In the genomic region with DNA sequence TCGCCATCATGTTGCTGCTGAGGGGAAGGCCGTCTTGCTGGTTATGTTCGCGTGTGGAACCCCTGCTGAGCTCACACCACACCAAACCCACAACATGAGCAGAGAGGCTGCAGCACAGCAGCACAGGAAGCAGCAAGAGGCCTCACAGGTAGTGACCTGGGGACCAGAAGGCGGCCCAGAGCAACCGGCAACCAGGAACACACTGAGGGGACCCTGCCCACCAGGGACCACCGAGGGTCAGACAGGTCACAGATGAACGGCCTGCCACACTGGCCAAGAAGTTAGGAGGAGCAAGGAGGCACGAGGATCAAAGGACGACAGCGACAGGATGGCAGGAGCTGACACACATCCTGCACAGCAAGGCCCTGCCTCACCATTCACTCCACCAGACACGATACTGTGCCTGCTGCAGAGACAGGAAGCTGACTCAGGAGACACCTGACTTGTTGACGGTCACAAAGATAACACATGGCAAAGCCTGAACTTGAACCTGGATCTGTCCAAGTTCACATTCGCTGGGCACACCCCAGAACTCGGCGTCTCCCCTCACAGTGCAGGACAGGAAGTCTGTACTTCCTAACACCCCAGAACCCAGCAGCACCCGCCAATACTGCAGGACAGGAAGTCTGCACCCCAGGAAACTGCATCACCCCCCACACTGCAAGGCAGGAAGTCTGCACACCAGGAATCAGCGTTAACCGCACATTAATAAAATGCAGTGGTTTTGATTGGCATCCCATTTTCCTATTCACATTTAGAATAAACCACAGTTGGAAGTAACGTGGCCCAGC, we compare ENCODE assay signal across 8 cellular contexts.
DNase-seq lines count a peak whose midpoint lies in the region; ATAC-seq and TF ChIP-seq lines count a peak whose summit lies in the region.

No MANE protein-coding gene starts in this region.

- no peak overlapping the region for H3K4me3 ChIP-seq in left ventricle myocardium inferior

- peaks cover 91% of the 10 kb centered on the region for H3K4me1 ChIP-seq in left ventricle myocardium inferior

- DNase-seq in GM19240 (ENCODE audit: insufficient read length, low spot score) (peak; percentile 64), RPMI8226 (peak; percentile 20), left ventricle myocardium inferior (peak; percentile 42), DMS153 treated with DMSO at 0.1 percent for 48 hours (lab: John Stamatoyannopoulos, UW; ENCODE audit: unreplicated experiment) (no peak)
- peak; percentile 64 for DNase-seq in activated gamma-delta T cell treated with anti-CD3 and anti-CD28 coated beads, Interleukin-2, amount 50 U/mL, for 16 hours (ENCODE audit: low read depth)
- peak; percentile 50 to 73 (median 53) for DNase-seq in stimulated activated CD4-positive, alpha-beta T cell treated with anti-CD3 and anti-CD28 coated beads, TNF-alpha, amount 100 ng/mL, for 48 hours (ENCODE audit: low read depth in 3 of 3)

- no peak for TF ChIP-seq CTCF in left ventricle myocardium inferior (IDR thresholded peaks at IDR 0.05; ENCODE audit: borderline replicate concordance)

- intact Hi-C loops in left ventricle myocardium inferior (cut with micrococcal nuclease) = no loop called here

- H3K27ac ChIP-seq in left ventricle myocardium inferior (replicated peaks) = peak overlapping the region; percentile 78

- H3K36me3 ChIP-seq in left ventricle myocardium inferior = peaks cover 8% of the 10 kb centered on the region

- H3K27me3 ChIP-seq in left ventricle myocardium inferior (ENCODE audit: low read depth) = no peaks in the 10 kb centered on the region

- no peaks in the 10 kb centered on the region for H3K9me3 ChIP-seq in left ventricle myocardium inferior (replicated peaks)

- ATAC-seq in HG02938 (IDR thresholded peaks at IDR 0.05; ENCODE audit: unreplicated experiment) (no peak), GM21619 (IDR thresholded peaks at IDR 0.05; ENCODE audit: unreplicated experiment) (no peak)
